Comparison of ENCODE assay signal across 1 cellular context in the genomic region with DNA sequence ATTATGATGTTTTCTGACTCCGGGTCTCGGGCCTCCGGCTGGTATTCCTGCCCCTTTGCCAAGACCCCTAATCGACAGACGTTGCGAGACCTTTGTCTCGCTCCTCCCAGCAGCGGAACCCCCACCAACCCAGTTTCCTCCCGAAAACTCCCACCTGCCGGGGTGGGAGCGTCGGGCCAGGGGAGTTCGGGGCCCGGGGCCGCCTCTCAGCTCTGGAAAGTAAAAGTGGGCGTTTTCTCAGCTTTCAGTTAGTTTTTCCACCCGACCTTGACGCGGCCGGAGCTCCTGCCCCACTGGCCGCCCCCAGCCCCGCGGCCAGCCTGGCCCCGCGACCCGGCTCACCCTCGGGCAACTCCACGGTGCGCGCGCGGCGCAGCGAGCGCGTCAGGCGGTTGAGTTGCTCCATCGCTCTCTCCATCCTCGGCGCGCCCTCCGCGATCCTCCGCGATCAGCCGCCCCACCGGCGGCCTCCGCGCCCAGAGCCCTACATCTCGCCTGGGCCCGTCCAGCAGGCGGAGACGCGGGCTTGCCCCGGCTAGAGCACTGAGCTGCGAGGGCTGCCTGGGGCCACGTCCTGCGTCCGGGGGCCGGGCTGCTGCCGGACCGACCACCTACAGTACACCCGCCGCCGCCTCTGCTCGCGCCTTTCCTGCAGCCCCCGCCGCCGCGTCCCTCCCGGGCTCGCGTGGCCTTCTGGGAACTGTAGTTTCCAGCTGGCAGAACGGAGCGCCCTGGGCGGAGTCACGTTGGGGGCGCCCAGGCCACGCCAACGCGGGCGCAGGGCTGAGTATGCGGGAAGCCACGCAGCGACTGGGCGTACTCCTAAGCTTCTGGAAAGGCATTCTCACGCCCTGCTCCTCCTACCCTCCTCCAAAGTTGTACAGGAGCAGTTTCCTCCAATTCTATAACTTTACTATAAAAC.
TF ChIP-seq lines count a peak whose summit lies in the region.

A gene with protein sequence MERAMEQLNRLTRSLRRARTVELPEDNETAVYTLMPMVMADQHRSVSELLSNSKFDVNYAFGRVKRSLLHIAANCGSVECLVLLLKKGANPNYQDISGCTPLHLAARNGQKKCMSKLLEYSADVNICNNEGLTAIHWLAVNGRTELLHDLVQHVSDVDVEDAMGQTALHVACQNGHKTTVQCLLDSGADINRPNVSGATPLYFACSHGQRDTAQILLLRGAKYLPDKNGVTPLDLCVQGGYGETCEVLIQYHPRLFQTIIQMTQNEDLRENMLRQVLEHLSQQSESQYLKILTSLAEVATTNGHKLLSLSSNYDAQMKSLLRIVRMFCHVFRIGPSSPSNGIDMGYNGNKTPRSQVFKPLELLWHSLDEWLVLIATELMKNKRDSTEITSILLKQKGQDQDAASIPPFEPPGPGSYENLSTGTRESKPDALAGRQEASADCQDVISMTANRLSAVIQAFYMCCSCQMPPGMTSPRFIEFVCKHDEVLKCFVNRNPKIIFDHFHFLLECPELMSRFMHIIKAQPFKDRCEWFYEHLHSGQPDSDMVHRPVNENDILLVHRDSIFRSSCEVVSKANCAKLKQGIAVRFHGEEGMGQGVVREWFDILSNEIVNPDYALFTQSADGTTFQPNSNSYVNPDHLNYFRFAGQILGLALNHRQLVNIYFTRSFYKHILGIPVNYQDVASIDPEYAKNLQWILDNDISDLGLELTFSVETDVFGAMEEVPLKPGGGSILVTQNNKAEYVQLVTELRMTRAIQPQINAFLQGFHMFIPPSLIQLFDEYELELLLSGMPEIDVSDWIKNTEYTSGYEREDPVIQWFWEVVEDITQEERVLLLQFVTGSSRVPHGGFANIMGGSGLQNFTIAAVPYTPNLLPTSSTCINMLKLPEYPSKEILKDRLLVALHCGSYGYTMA (minus strand): TSS at position 695 of the 922 bp plus-strand sequence. CDS start 277 bp downstream, at position 418.

TF ChIP-seq in K562, 482 proteins besides CTCF, POLR2A, EP300 and RAD21 (continued from another document and continues in another):
- TF ChIP-seq, protein P1, sequence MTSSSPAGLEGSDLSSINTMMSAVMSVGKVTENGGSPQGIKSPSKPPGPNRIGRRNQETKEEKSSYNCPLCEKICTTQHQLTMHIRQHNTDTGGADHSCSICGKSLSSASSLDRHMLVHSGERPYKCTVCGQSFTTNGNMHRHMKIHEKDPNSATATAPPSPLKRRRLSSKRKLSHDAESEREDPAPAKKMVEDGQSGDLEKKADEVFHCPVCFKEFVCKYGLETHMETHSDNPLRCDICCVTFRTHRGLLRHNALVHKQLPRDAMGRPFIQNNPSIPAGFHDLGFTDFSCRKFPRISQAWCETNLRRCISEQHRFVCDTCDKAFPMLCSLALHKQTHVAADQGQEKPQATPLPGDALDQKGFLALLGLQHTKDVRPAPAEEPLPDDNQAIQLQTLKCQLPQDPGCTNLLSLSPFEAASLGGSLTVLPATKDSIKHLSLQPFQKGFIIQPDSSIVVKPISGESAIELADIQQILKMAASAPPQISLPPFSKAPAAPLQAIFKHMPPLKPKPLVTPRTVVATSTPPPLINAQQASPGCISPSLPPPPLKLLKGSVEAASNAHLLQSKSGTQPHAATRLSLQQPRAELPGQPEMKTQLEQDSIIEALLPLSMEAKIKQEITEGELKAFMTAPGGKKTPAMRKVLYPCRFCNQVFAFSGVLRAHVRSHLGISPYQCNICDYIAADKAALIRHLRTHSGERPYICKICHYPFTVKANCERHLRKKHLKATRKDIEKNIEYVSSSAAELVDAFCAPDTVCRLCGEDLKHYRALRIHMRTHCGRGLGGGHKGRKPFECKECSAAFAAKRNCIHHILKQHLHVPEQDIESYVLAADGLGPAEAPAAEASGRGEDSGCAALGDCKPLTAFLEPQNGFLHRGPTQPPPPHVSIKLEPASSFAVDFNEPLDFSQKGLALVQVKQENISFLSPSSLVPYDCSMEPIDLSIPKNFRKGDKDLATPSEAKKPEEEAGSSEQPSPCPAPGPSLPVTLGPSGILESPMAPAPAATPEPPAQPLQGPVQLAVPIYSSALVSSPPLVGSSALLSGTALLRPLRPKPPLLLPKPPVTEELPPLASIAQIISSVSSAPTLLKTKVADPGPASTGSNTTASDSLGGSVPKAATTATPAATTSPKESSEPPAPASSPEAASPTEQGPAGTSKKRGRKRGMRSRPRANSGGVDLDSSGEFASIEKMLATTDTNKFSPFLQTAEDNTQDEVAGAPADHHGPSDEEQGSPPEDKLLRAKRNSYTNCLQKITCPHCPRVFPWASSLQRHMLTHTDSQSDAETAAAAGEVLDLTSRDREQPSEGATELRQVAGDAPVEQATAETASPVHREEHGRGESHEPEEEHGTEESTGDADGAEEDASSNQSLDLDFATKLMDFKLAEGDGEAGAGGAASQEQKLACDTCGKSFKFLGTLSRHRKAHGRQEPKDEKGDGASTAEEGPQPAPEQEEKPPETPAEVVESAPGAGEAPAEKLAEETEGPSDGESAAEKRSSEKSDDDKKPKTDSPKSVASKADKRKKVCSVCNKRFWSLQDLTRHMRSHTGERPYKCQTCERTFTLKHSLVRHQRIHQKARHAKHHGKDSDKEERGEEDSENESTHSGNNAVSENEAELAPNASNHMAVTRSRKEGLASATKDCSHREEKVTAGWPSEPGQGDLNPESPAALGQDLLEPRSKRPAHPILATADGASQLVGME (CRISPR knock-in tag; IDR thresholded peaks at IDR 0.05): peak; percentile 57; the same call in 1 of the 2 replicates
- peak; percentile 75 for TF ChIP-seq SP1 (CRISPR knock-in tag; IDR thresholded peaks at IDR 0.05)
- peak; percentile 85; the same call in 1 of the 2 replicates for TF ChIP-seq KAT7 (CRISPR knock-in tag; IDR thresholded peaks at IDR 0.05; ENCODE audit: borderline replicate concordance)
- TF ChIP-seq U2AF1 (optimal IDR thresholded peaks at IDR 0.05; ENCODE audit: low read depth, low read length): peak; percentile 79
- TF ChIP-seq JUNB (CRISPR knock-in tag; conservative IDR thresholded peaks at IDR 0.05): no peak
- peak; percentile 75 for TF ChIP-seq L3MBTL2 (IDR thresholded peaks at IDR 0.05)
- no peak; the same call in 1 of the 2 replicates for TF ChIP-seq ZFPM2 (CRISPR knock-in tag; IDR thresholded peaks at IDR 0.05)
- TF ChIP-seq NFXL1 (CRISPR knock-in tag; IDR thresholded peaks at IDR 0.05): no peak
- no peak for TF ChIP-seq SIRT6 (IDR thresholded peaks at IDR 0.05; ENCODE audit: low read depth, low read length)
- TF ChIP-seq, protein P2, sequence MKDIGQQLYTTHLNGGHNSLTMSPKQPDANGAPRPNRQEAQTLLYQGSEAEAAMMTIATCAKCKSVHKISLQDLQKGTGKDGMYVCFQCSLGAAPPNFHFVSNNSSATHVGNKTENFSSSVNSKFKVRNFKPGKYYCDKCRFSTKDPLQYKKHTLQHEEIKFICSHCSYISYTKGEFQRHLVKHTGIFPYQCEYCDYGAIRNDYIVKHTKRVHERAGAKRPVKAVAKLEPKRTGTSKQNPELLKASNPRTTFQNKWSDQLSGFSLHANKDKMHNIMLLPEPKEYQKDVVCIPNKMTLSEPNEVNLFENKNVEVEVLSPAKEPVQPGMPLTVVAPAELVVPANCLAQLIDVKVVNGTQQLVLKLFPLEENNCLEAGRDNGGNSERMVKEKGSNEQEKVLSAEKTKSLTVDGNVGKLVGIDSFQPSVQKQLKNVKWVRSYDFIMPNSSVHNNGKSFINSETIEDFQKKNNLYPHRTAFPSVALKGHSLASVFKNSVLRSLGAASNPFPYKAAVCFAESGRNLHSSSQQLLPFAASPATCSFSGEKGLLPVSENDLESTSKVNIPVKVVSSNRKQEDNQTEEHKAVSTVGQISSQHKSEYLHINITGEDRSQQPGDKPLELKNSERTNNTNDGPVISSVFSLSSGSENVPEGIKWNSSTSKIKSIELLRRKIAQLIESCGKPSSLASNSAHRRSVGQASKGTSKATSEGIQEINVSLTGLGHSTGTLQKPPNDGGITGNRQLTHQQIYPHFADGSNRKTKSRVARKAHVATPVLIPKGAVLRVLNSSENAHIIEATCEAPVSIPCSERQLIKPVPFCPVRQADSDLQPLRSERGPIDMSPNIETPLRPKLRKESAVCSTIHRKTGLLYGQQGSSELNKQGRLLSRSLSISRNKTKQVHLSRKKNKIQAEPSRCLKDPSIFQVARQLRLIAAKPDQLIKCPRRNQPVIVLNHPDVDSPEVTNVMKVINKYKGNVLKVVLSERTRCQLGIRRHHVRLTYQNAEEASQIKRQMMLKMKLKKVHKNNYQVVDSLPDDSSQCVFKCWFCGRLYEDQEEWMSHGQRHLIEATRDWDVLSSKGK (CRISPR knock-in tag; IDR thresholded peaks at IDR 0.05): no peak
- TF ChIP-seq GABPA (tag; conservative IDR thresholded peaks at IDR 0.05; ENCODE audit: low read depth): no peak; the same call in none of the 2 replicates
- no peak for TF ChIP-seq ZNF197 (CRISPR knock-in tag; IDR thresholded peaks at IDR 0.05; ENCODE audit: low read depth)
- no peak for TF ChIP-seq GATAD2B (IDR thresholded peaks at IDR 0.05; ENCODE audit: borderline replicate concordance)
- TF ChIP-seq SMAD3 (CRISPR knock-in tag; conservative IDR thresholded peaks at IDR 0.05): no peak
- no peak for TF ChIP-seq TCF7 (IDR thresholded peaks at IDR 0.05; ENCODE audit: borderline replicate concordance)
- TF ChIP-seq, protein P3, sequence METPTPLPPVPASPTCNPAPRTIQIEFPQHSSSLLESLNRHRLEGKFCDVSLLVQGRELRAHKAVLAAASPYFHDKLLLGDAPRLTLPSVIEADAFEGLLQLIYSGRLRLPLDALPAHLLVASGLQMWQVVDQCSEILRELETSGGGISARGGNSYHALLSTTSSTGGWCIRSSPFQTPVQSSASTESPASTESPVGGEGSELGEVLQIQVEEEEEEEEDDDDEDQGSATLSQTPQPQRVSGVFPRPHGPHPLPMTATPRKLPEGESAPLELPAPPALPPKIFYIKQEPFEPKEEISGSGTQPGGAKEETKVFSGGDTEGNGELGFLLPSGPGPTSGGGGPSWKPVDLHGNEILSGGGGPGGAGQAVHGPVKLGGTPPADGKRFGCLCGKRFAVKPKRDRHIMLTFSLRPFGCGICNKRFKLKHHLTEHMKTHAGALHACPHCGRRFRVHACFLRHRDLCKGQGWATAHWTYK (CRISPR knock-in tag; IDR thresholded peaks at IDR 0.05): 0 out of 2 replicates have a peak, but pooled peaks have one; percentile 21
- TF ChIP-seq MED1 (CRISPR knock-in tag; IDR thresholded peaks at IDR 0.05; ENCODE audit: borderline replicate concordance): no peak
- no peak for TF ChIP-seq ZNF586 (CRISPR knock-in tag; conservative IDR thresholded peaks at IDR 0.05)
- peak; percentile 47 for TF ChIP-seq HNRNPK (IDR thresholded peaks at IDR 0.05; ENCODE audit: low read depth, low read length, poor library complexity, severe bottlenecking)
- TF ChIP-seq ZNF644 (tag; IDR thresholded peaks at IDR 0.05; ENCODE audit: low read depth): no peak; the same call in 1 of the 2 replicates
- no peak for TF ChIP-seq DNMT1 (IDR thresholded peaks at IDR 0.05)
- TF ChIP-seq KLF1 (tag; IDR thresholded peaks at IDR 0.05): no peak
- TF ChIP-seq ARHGAP35 (IDR thresholded peaks at IDR 0.05; ENCODE audit: partially characterized antibody): no peak
- TF ChIP-seq, protein P4, sequence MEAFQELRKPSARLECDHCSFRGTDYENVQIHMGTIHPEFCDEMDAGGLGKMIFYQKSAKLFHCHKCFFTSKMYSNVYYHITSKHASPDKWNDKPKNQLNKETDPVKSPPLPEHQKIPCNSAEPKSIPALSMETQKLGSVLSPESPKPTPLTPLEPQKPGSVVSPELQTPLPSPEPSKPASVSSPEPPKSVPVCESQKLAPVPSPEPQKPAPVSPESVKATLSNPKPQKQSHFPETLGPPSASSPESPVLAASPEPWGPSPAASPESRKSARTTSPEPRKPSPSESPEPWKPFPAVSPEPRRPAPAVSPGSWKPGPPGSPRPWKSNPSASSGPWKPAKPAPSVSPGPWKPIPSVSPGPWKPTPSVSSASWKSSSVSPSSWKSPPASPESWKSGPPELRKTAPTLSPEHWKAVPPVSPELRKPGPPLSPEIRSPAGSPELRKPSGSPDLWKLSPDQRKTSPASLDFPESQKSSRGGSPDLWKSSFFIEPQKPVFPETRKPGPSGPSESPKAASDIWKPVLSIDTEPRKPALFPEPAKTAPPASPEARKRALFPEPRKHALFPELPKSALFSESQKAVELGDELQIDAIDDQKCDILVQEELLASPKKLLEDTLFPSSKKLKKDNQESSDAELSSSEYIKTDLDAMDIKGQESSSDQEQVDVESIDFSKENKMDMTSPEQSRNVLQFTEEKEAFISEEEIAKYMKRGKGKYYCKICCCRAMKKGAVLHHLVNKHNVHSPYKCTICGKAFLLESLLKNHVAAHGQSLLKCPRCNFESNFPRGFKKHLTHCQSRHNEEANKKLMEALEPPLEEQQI (IDR thresholded peaks at IDR 0.05): no peak
- no peak for TF ChIP-seq SMC3 (conservative IDR thresholded peaks at IDR 0.05; ENCODE audit: insufficient read depth, low read depth, low read length)
- TF ChIP-seq TBL1XR1 (IDR thresholded peaks at IDR 0.05; ENCODE audit: low read length in 2 of 2): no peak
- no peak for TF ChIP-seq ZNF696 (CRISPR knock-in tag; conservative IDR thresholded peaks at IDR 0.05)
- no peak for TF ChIP-seq RBM39 (optimal IDR thresholded peaks at IDR 0.05; ENCODE audit: low read depth, low read length)
- TF ChIP-seq, protein P5, sequence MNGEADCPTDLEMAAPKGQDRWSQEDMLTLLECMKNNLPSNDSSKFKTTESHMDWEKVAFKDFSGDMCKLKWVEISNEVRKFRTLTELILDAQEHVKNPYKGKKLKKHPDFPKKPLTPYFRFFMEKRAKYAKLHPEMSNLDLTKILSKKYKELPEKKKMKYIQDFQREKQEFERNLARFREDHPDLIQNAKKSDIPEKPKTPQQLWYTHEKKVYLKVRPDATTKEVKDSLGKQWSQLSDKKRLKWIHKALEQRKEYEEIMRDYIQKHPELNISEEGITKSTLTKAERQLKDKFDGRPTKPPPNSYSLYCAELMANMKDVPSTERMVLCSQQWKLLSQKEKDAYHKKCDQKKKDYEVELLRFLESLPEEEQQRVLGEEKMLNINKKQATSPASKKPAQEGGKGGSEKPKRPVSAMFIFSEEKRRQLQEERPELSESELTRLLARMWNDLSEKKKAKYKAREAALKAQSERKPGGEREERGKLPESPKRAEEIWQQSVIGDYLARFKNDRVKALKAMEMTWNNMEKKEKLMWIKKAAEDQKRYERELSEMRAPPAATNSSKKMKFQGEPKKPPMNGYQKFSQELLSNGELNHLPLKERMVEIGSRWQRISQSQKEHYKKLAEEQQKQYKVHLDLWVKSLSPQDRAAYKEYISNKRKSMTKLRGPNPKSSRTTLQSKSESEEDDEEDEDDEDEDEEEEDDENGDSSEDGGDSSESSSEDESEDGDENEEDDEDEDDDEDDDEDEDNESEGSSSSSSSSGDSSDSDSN (IDR thresholded peaks at IDR 0.05; ENCODE audit: borderline replicate concordance in 1 of 2, low read depth in 2 of 2, low read length in 2 of 2): peak; percentile 65 to 76; a peak in 2 of 4 replicates
- TF ChIP-seq CSDE1 (IDR thresholded peaks at IDR 0.05): no peak
- TF ChIP-seq, protein P6, sequence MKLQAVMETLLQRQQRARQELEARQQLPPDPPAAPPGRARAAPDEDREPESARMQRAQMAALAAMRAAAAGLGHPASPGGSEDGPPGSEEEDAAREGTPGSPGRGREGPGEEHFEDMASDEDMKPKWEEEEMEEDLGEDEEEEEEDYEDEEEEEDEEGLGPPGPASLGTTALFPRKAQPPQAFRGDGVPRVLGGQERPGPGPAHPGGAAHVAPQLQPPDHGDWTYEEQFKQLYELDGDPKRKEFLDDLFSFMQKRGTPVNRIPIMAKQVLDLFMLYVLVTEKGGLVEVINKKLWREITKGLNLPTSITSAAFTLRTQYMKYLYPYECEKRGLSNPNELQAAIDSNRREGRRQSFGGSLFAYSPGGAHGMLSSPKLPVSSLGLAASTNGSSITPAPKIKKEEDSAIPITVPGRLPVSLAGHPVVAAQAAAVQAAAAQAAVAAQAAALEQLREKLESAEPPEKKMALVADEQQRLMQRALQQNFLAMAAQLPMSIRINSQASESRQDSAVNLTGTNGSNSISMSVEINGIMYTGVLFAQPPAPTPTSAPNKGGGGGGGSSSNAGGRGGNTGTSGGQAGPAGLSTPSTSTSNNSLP (IDR thresholded peaks at IDR 0.05; ENCODE audit: borderline replicate concordance, low read depth, low read length): no peak
- no peak; the same call in 1 of the 2 replicates for TF ChIP-seq XRCC5 (IDR thresholded peaks at IDR 0.05; ENCODE audit: low read depth, low read length)
- 0 out of 2 replicates have a peak, but pooled peaks have one; percentile 41 for TF ChIP-seq ZBED1 (IDR thresholded peaks at IDR 0.05)
- peak; percentile 99 for TF ChIP-seq ZBTB17 (CRISPR knock-in tag; IDR thresholded peaks at IDR 0.05)
- TF ChIP-seq ZNF133 (CRISPR knock-in tag; IDR thresholded peaks at IDR 0.05): no peak
